12 cellular contexts compared by ENCODE assay signal in genomic region chr7:75662579-75663301, GRCh38.
DNase-seq lines count a peak whose midpoint lies in the region; ATAC-seq and TF ChIP-seq lines count a peak whose summit lies in the region.
"Had no signal": no experiment of that assay in that cellular context is flagged by ENCODE, and none has a peak within 500 bp of the region (broad histone marks: within the 10 kb centered on the region; RNA-seq: fewer than 3 reads in every experiment).

No MANE protein-coding gene starts in this region.

- no peaks in the 10 kb centered on the region for H3K36me3 Mint-ChIP-seq in WTC11
- no peaks in the 10 kb centered on the region for H3K36me3 Mint-ChIP-seq in natural killer cell treated with Interleukin-12 subunit alpha and Interleukin-12 subunit beta and Interleukin-15 and Interleukin-18, amount 100 ng/mL, for 72 hours

- peaks cover 4% of the 10 kb centered on the region for H3K27me3 ChIP-seq in DOHH2 (ENCODE audit: control insufficient read depth, low read length)
- H3K27me3 ChIP-seq: breast epithelium, pancreas had no signal

- no peaks in the 10 kb centered on the region for H4K20me1 ChIP-seq in DOHH2 (ENCODE audit: control insufficient read depth, insufficient read depth, low read depth, low read length)
- no peaks in the 10 kb centered on the region for H4K20me1 ChIP-seq in OCI-LY7 (ENCODE audit: insufficient read depth, low read length)

- H3K9me2 ChIP-seq in DOHH2 (replicated peaks; ENCODE audit: control insufficient read depth, low read length) (no peaks in the 10 kb centered on the region), OCI-LY7 (ENCODE audit: insufficient read depth, low read length) (no peaks in the 10 kb centered on the region)

- no peaks in the 10 kb centered on the region for H3F3A ChIP-seq in DOHH2 (ENCODE audit: control insufficient read depth, insufficient read depth)

- H3K4me2 ChIP-seq in DOHH2 (ENCODE audit: low read length) (peak overlapping the region; percentile 80), OCI-LY7 (ENCODE audit: low read length) (peak overlapping the region; percentile 79)

- H3K4me1 ChIP-seq in DOHH2 (ENCODE audit: control insufficient read depth, low read length) (peaks cover 22% of the 10 kb centered on the region), OCI-LY7 (ENCODE audit: insufficient read depth, low read length, poor library complexity, severe bottlenecking) (peaks cover 44% of the 10 kb centered on the region)
- H3K4me1 ChIP-seq: breast epithelium, pancreas had no signal

- TF ChIP-seq CTCF in DOHH2 (IDR thresholded peaks at IDR 0.05; ENCODE audit: low read depth, low read length, poor library complexity, severe bottlenecking) (no peak), OCI-LY7 (conservative IDR thresholded peaks at IDR 0.05; ENCODE audit: low read length) (no peak), WTC11 (IDR thresholded peaks at IDR 0.05) (no peak)

- POLR2A ChIA-PET in OCI-LY7 (lab: Charles Lee): interaction anchor here (0.5 to 2.8 kb wide), 10 partner anchors 11 to 77 kb away, joined by 3 to 9 read pairs (median 6); partner anchors contain the start of gene HIP1
- POLR2A ChIA-PET in WTC11 (lab: Charles Lee): no interaction called here

- H3K27ac ChIP-seq in DOHH2 (ENCODE audit: low read depth, low read length): peak overlapping the region; percentile 34
- peak overlapping the region; percentile 95 for H3K27ac ChIP-seq in OCI-LY7 (ENCODE audit: low read depth, low read length, poor library complexity, severe bottlenecking)
- H3K27ac ChIP-seq: breast epithelium, HL-60, pancreas had no signal

- H3K36me3 ChIP-seq in DOHH2 (ENCODE audit: control insufficient read depth, low read length): no peaks in the 10 kb centered on the region
- no peaks in the 10 kb centered on the region; the same call in none of the 2 replicates for H3K36me3 ChIP-seq in OCI-LY7 (ENCODE audit: insufficient read depth, low read length)
- H3K36me3 ChIP-seq: breast epithelium, pancreas had no signal

- peaks cover 4% of the 10 kb centered on the region; the same call in 1 of the 2 replicates for H3K9me3 Mint-ChIP-seq in WTC11
- no peaks in the 10 kb centered on the region for H3K9me3 Mint-ChIP-seq in natural killer cell treated with Interleukin-12 subunit alpha and Interleukin-12 subunit beta and Interleukin-15 and Interleukin-18, amount 100 ng/mL, for 72 hours
- H3K9me3 Mint-ChIP-seq: activated CD4-positive, alpha-beta T cell treated with anti-CD3 and anti-CD28 coated beads, Interleukin-2, amount 10 ng/mL, durations not matched to agents 24 days and 14 days had no signal

- H2AFZ ChIP-seq in OCI-LY7 (ENCODE audit: low read length): peak overlapping the region; percentile 49; the same call in 1 of the 2 replicates

- H3K79me2 ChIP-seq in DOHH2 (ENCODE audit: control insufficient read depth, low read length) (no peaks in the 10 kb centered on the region), OCI-LY7 (ENCODE audit: insufficient read depth, low read depth, low read length) (no peaks in the 10 kb centered on the region)

- intact Hi-C loops in OCI-LY7 (cut with micrococcal nuclease; ENCODE audit: unreplicated experiment): loop anchor here (1.0 to 5.0 kb wide), 4 partner anchors 26 to 76 kb away; partner anchors contain the start of gene HIP1

- CTCF ChIA-PET in OCI-LY7 (lab: Charles Lee; ENCODE audit: unreplicated experiment): interaction anchor here (0.6 to 1.5 kb wide), 3 partner anchors 20 to 179 kb away, joined by 3 to 5 read pairs (median 5); no protein-coding TSS in a partner anchor
- CTCF ChIA-PET in WTC11 (lab: Charles Lee): interaction anchor here (1.6 kb wide), 2 partner anchors 94 to 100 kb away, joined by 4 to 5 read pairs; no protein-coding TSS in a partner anchor

- no TSS peak for BruUV-seq in OCI-LY7 (replicated peaks; lab: Mats Ljungman, UMichigan)

- H3K4me3 ChIP-seq in DOHH2 (ENCODE audit: low read length): peak overlapping the region; percentile 61
- peak overlapping the region; percentile 58 for H3K4me3 ChIP-seq in OCI-LY7 (ENCODE audit: low read depth, low read length, poor library complexity, severe bottlenecking)
- H3K4me3 ChIP-seq: breast epithelium, pancreas had no signal

- no peak overlapping the region for H3K4me3 Mint-ChIP-seq in WTC11
- H3K4me3 Mint-ChIP-seq in natural killer cell treated with Interleukin-12 subunit alpha and Interleukin-12 subunit beta and Interleukin-15 and Interleukin-18, amount 100 ng/mL, for 72 hours: no peak overlapping the region
- H3K4me3 Mint-ChIP-seq: activated CD4-positive, alpha-beta T cell treated with anti-CD3 and anti-CD28 coated beads, Interleukin-2, amount 10 ng/mL, durations not matched to agents 24 days and 14 days had no signal

- H3K27ac Mint-ChIP-seq in WTC11: no peak overlapping the region
- H3K27ac Mint-ChIP-seq in natural killer cell treated with Interleukin-12 subunit alpha and Interleukin-12 subunit beta and Interleukin-15 and Interleukin-18, amount 100 ng/mL, for 72 hours: no peak overlapping the region
- H3K27ac Mint-ChIP-seq: activated CD4-positive, alpha-beta T cell treated with anti-CD3 and anti-CD28 coated beads, Interleukin-2, amount 10 ng/mL, durations not matched to agents 24 days and 14 days had no signal

- peak; percentile 80 for ATAC-seq in GM19324 (IDR thresholded peaks at IDR 0.05; ENCODE audit: low FRiP score, unreplicated experiment)
- ATAC-seq in HG02938 (IDR thresholded peaks at IDR 0.05; ENCODE audit: unreplicated experiment): peak; percentile 79
- no peak for ATAC-seq in WTC11
- ATAC-seq in natural killer cell treated with Interleukin-12 subunit alpha and Interleukin-12 subunit beta and Interleukin-15 and Interleukin-18, amount 100 ng/mL, for 72 hours: no peak
- ATAC-seq: pancreas had no signal

- no peaks in the 10 kb centered on the region for H3K9me3 ChIP-seq in DOHH2 (ENCODE audit: control insufficient read depth, insufficient read depth, low read length)
- no peaks in the 10 kb centered on the region for H3K9me3 ChIP-seq in OCI-LY7 (ENCODE audit: low read length)
- H3K9me3 ChIP-seq: breast epithelium, pancreas had no signal

- H3K27me3 Mint-ChIP-seq in WTC11 (ENCODE audit: low read depth): no peaks in the 10 kb centered on the region
- H3K27me3 Mint-ChIP-seq in natural killer cell treated with Interleukin-12 subunit alpha and Interleukin-12 subunit beta and Interleukin-15 and Interleukin-18, amount 100 ng/mL, for 72 hours: no peaks in the 10 kb centered on the region
- H3K27me3 Mint-ChIP-seq: activated CD4-positive, alpha-beta T cell treated with anti-CD3 and anti-CD28 coated beads, Interleukin-2, amount 10 ng/mL, durations not matched to agents 24 days and 14 days had no signal

- H3K4me1 Mint-ChIP-seq in WTC11: peaks cover 13% of the 10 kb centered on the region
- no peaks in the 10 kb centered on the region for H3K4me1 Mint-ChIP-seq in natural killer cell treated with Interleukin-12 subunit alpha and Interleukin-12 subunit beta and Interleukin-15 and Interleukin-18, amount 100 ng/mL, for 72 hours (ENCODE audit: low read depth in 2 of 2)
- H3K4me1 Mint-ChIP-seq: activated CD4-positive, alpha-beta T cell treated with anti-CD3 and anti-CD28 coated beads, Interleukin-2, amount 10 ng/mL, durations not matched to agents 24 days and 14 days had no signal

- DNase-seq in OCI-LY7 (ENCODE audit: low spot score) (peak; percentile 91), WTC11 (ENCODE audit: low spot score) (no peak), NCI-H1930 (lab: John Stamatoyannopoulos, UW) (no peak)
- no peak for DNase-seq in activated CD8-positive, alpha-beta memory T cell treated with anti-CD3 and anti-CD28 coated beads for 24 hours
- no peak for DNase-seq in natural killer cell treated with Interleukin-12 subunit alpha and Interleukin-12 subunit beta and Interleukin-15 and Interleukin-18, amount 100 ng/mL, for 72 hours (ENCODE audit: low spot score)
- DNase-seq: activated CD4-positive, alpha-beta T cell treated with anti-CD3 and anti-CD28 coated beads, Interleukin-2, amount 10 ng/mL, durations not matched to agents 24 days and 14 days had no signal

TF ChIP-seq in WTC11, 78 proteins besides CTCF, POLR2A, EP300 and RAD21:
- TF ChIP-seq NR3C1 (CRISPR knock-in tag; conservative IDR thresholded peaks at IDR 0.05; ENCODE audit: low read depth) (no peak), ZNF671 (CRISPR knock-in tag; IDR thresholded peaks at IDR 0.05) (no peak)

Comparison
In these comparisons a context has a peak if more than half of its experiments do, and no peak if none do; other contexts are left out.
1. ATAC-seq: peak in GM19324 (single experiment) and HG02938 (single experiment); none in WTC11 (single experiment) and natural killer cell treated with Interleukin-12 subunit alpha and Interleukin-12 subunit beta and Interleukin-15 and Interleukin-18, amount 100 ng/mL, for 72 hours (0 of 2).